Comparison of ENCODE assay signal across 25 cellular contexts in the genomic region with DNA sequence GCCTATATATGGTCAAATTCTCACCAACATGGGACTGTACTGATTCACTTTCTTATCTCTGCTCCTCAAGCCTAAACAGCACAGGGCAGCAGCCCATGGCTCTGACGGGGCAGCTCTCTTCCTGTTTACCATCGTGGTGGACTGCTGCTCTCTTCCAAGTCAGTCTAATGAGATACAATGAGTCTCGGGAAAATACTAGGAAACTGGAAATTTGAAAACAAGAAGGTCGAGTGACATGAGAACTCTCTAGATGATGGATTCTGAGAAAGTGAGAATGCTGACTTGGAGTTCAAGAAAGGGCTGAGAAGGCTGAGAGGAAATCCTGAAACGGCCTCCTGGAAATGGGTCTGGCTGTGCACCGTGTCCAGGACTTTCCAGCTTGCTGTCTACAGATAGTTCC.
DNase-seq lines count a peak whose midpoint lies in the region; ATAC-seq and TF ChIP-seq lines count a peak whose summit lies in the region.
"Had no signal": no experiment of that assay in that cellular context is flagged by ENCODE, and none has a peak within 500 bp of the region (broad histone marks: within the 10 kb centered on the region; RNA-seq: fewer than 3 reads in every experiment).

No MANE protein-coding gene starts in this region.

- H3K27ac Mint-ChIP-seq in WTC11: no peak overlapping the region
- no peak overlapping the region for H3K27ac Mint-ChIP-seq in endodermal cell
- no peak overlapping the region for H3K27ac Mint-ChIP-seq in T-helper 17 cell
- H3K27ac Mint-ChIP-seq: activated CD8-positive, alpha-beta T cell treated with anti-CD3 and anti-CD28 coated beads for 36 hours; activated naive CD4-positive, alpha-beta T cell treated with anti-CD3 and anti-CD28 coated beads, Interleukin-2, amount 50 U/mL, for 24 hours; activated T-helper 2 cell treated with anti-CD3 and anti-CD28 coated beads, Interferon-gamma antibody, Interleukin-2, Interleukin-4, amounts not matched to agents 10 μg/mL and 5 μg/mL and 100 μg/mL, durations not matched to agents 14 hours and 24 hours and 36 hours had no signal

- no peaks in the 10 kb centered on the region for H3K36me3 Mint-ChIP-seq in WTC11
- H3K36me3 Mint-ChIP-seq in endodermal cell (ENCODE audit: low read depth): no peaks in the 10 kb centered on the region
- no peaks in the 10 kb centered on the region for H3K36me3 Mint-ChIP-seq in T-helper 17 cell (ENCODE audit: low read depth)
- H3K36me3 Mint-ChIP-seq: activated naive CD4-positive, alpha-beta T cell treated with anti-CD3 and anti-CD28 coated beads, Interleukin-2, amount 50 U/mL, for 24 hours had no signal

- 74 to 87% methylated on average over 5 to 6 of the region's 6 CpGs for WGBS in endodermal cell (ENCODE audit: insufficient coverage in 1 of 2, insufficient read length in 1 of 2), 2 experiments
- WGBS in right lobe of liver (ENCODE audit: insufficient coverage, low coverage, low lambda C conversion rate, missing lambda C conversion rate): 25% methylated on average over 6 of the region's 6 CpGs

- H3K27me3 Mint-ChIP-seq in WTC11 (ENCODE audit: low read depth) (no peaks in the 10 kb centered on the region), endodermal cell (ENCODE audit: insufficient read depth) (peaks cover 4% of the 10 kb centered on the region), T-helper 17 cell (no peaks in the 10 kb centered on the region)
- H3K27me3 Mint-ChIP-seq: activated naive CD4-positive, alpha-beta T cell treated with anti-CD3 and anti-CD28 coated beads, Interleukin-2, amount 50 U/mL, for 24 hours had no signal

- ATAC-seq in WTC11 (no peak), right lobe of liver (peak; percentile 83 to 95 (median 92)), HG02588 (IDR thresholded peaks at IDR 0.05; ENCODE audit: unreplicated experiment) (no peak), T-helper 17 cell (no peak)
- ATAC-seq: activated CD8-positive, alpha-beta T cell treated with anti-CD3 and anti-CD28 coated beads for 36 hours had no signal

- H3K9ac ChIP-seq in endodermal cell (ENCODE audit: extremely low read depth, low read length, poor library complexity, severe bottlenecking) (no peak overlapping the region), skeletal muscle tissue (ENCODE audit: low read depth in 1 of 3, low read length in 3 of 3) (no peak overlapping the region)

- H3K4me3 Mint-ChIP-seq in WTC11: no peak overlapping the region
- H3K4me3 Mint-ChIP-seq in endodermal cell: no peak overlapping the region
- no peak overlapping the region for H3K4me3 Mint-ChIP-seq in T-helper 17 cell
- H3K4me3 Mint-ChIP-seq: activated CD8-positive, alpha-beta T cell treated with anti-CD3 and anti-CD28 coated beads for 36 hours; activated naive CD4-positive, alpha-beta T cell treated with anti-CD3 and anti-CD28 coated beads, Interleukin-2, amount 50 U/mL, for 24 hours had no signal

- POLR2A ChIA-PET in WTC11 (lab: Charles Lee): no interaction called here

- TF ChIP-seq CTCF in WTC11 (IDR thresholded peaks at IDR 0.05): no peak
- no peak for TF ChIP-seq CTCF in endodermal cell (conservative IDR thresholded peaks at IDR 0.05)
- TF ChIP-seq CTCF in right lobe of liver (IDR thresholded peaks at IDR 0.05): no peak
- TF ChIP-seq CTCF in brain microvascular endothelial cell (IDR thresholded peaks at IDR 0.05; ENCODE audit: low read depth, low read length, missing control alignments): no peak

- no peaks in the 10 kb centered on the region for H3K36me3 ChIP-seq in endodermal cell (ENCODE audit: control insufficient read depth, insufficient read depth, low read length)
- H3K36me3 ChIP-seq in right lobe of liver: no peaks in the 10 kb centered on the region
- H3K36me3 ChIP-seq in skeletal muscle tissue (ENCODE audit: control insufficient read depth in 3 of 3, insufficient read depth in 3 of 3, low read length in 3 of 3): no peaks in the 10 kb centered on the region
- H3K36me3 ChIP-seq in brain microvascular endothelial cell (replicated peaks): no peaks in the 10 kb centered on the region
- H3K36me3 ChIP-seq: cardiac muscle cell had no signal

- H3K4me3 ChIP-seq in endodermal cell (ENCODE audit: low read length): no peak overlapping the region
- H3K4me3 ChIP-seq in right lobe of liver: no peak overlapping the region
- H3K4me3 ChIP-seq in skeletal muscle tissue (ENCODE audit: low read length in 3 of 3): no peak overlapping the region
- no peak overlapping the region for H3K4me3 ChIP-seq in brain microvascular endothelial cell (ENCODE audit: low read depth, low read length)
- H3K4me3 ChIP-seq: cardiac muscle cell had no signal

- in situ Hi-C loops in brain microvascular endothelial cell (cut with HindIII; ENCODE audit: low pct_ligation_motif_present, low sequenced_read_pairs): no loop called here

- H3K9me3 ChIP-seq in endodermal cell (ENCODE audit: control insufficient read depth, low read length) (no peaks in the 10 kb centered on the region), right lobe of liver (no peaks in the 10 kb centered on the region), skeletal muscle tissue (ENCODE audit: control insufficient read depth in 3 of 3, low read length in 3 of 3) (no peaks in the 10 kb centered on the region), T-helper 17 cell (ENCODE audit: control insufficient read depth, low read length, poor library complexity, severe bottlenecking) (no peaks in the 10 kb centered on the region)

- CTCF ChIA-PET in WTC11 (lab: Charles Lee): no interaction called here

- peak overlapping the region; percentile 63 for H3K27ac ChIP-seq in endodermal cell (ENCODE audit: low read depth, low read length)
- H3K27ac ChIP-seq in right lobe of liver: peak overlapping the region; percentile 4 to 57 (median 30)
- H3K27ac ChIP-seq in skeletal muscle tissue (ENCODE audit: low read depth, low read length): peak overlapping the region; percentile 28
- H3K27ac ChIP-seq in brain microvascular endothelial cell: no peak overlapping the region
- H3K27ac ChIP-seq: cardiac muscle cell had no signal

- H3K9me3 Mint-ChIP-seq in WTC11 (no peaks in the 10 kb centered on the region), endodermal cell (no peaks in the 10 kb centered on the region)
- H3K9me3 Mint-ChIP-seq: activated CD8-positive, alpha-beta T cell treated with anti-CD3 and anti-CD28 coated beads for 36 hours; activated naive CD4-positive, alpha-beta T cell treated with anti-CD3 and anti-CD28 coated beads, Interleukin-2, amount 50 U/mL, for 24 hours; activated T-helper 2 cell treated with anti-CD3 and anti-CD28 coated beads, Interferon-gamma antibody, Interleukin-2, Interleukin-4, amounts not matched to agents 10 μg/mL and 5 μg/mL and 100 μg/mL, durations not matched to agents 14 hours and 24 hours and 36 hours had no signal

- H3K27me3 ChIP-seq in endodermal cell (ENCODE audit: control insufficient read depth, insufficient read depth, low read length, poor library complexity, severe bottlenecking) (peaks cover 4% of the 10 kb centered on the region), right lobe of liver (no peaks in the 10 kb centered on the region), skeletal muscle tissue (ENCODE audit: control insufficient read depth in 3 of 3, insufficient read depth in 3 of 3, low read length in 3 of 3) (no peaks in the 10 kb centered on the region), brain microvascular endothelial cell (replicated peaks) (no peaks in the 10 kb centered on the region)
- H3K27me3 ChIP-seq: cardiac muscle cell had no signal

- DNase-seq in WTC11 (ENCODE audit: low spot score): no peak
- DNase-seq in endodermal cell: no peak
- DNase-seq in right lobe of liver: peak in 1 of 3 donors; percentile 40
- no peak for DNase-seq in brain microvascular endothelial cell
- no peak for DNase-seq in T-helper 17 cell
- DNase-seq: activated CD8-positive, alpha-beta T cell treated with anti-CD3 and anti-CD28 coated beads for 36 hours; anterior cingulate cortex; C1 segment of cervical spinal cord; cortex of kidney; DMS79; GDM1; Kasumi-1; mesendoderm; NCI-H1436 treated with DMSO at 0.1 percent for 48 hours; NCI-H446 treated with DMSO at 0.1 percent for 48 hours; NCI-H82; occipital lobe; RPMI8226; stimulated activated CD4-positive, alpha-beta T cell treated with anti-CD3 and anti-CD28 coated beads, Interleukin-2, amount 100 ng/mL, for 48 hours; substantia nigra had no signal

- H3K4me1 ChIP-seq in endodermal cell (ENCODE audit: control insufficient read depth, insufficient read depth, low read length) (no peaks in the 10 kb centered on the region), right lobe of liver (no peaks in the 10 kb centered on the region), skeletal muscle tissue (ENCODE audit: control insufficient read depth in 3 of 3, insufficient read depth in 3 of 3, low read length in 3 of 3) (no peaks in the 10 kb centered on the region)

- no peak for TF ChIP-seq POLR2A in right lobe of liver (IDR thresholded peaks at IDR 0.05)

- intact Hi-C loops in right lobe of liver (cut with DNase I): no loop called here

- peaks cover 22% of the 10 kb centered on the region for H3K4me1 Mint-ChIP-seq in WTC11
- peaks cover 6% of the 10 kb centered on the region for H3K4me1 Mint-ChIP-seq in endodermal cell
- no peaks in the 10 kb centered on the region for H3K4me1 Mint-ChIP-seq in T-helper 17 cell
- H3K4me1 Mint-ChIP-seq: activated naive CD4-positive, alpha-beta T cell treated with anti-CD3 and anti-CD28 coated beads, Interleukin-2, amount 50 U/mL, for 24 hours had no signal

TF ChIP-seq in WTC11, 78 proteins besides CTCF, POLR2A, EP300 and RAD21 (continues in another document):
- TF ChIP-seq CREB1 (CRISPR knock-in tag; IDR thresholded peaks at IDR 0.05): no peak

Comparison
In these comparisons a context has a peak if more than half of its experiments do, and no peak if none do; other contexts are left out.
1. ATAC-seq: peak in right lobe of liver (4 of 4); none in WTC11 (single experiment), HG02588 (single experiment) and T-helper 17 cell (single experiment).